8 cellular contexts compared by ENCODE assay signal in genomic region chr17:10119203-10120112, GRCh38.
DNase-seq lines count a peak whose midpoint lies in the region; ATAC-seq and TF ChIP-seq lines count a peak whose summit lies in the region.

No MANE protein-coding gene starts in this region.

- H3K4me1 Mint-ChIP-seq in CD14-positive monocyte: peaks cover 88% of the 10 kb centered on the region
- peaks cover 84% of the 10 kb centered on the region for H3K4me1 Mint-ChIP-seq in mesothelial cell of epicardium

- no peak for TF ChIP-seq CTCF in CD14-positive monocyte (IDR thresholded peaks at IDR 0.05)
- no peak for TF ChIP-seq CTCF in mesothelial cell of epicardium (IDR thresholded peaks at IDR 0.05; ENCODE audit: unreplicated experiment)

- H3K4me3 Mint-ChIP-seq in CD14-positive monocyte: peak overlapping the region; percentile 71 to 83
- no peak overlapping the region for H3K4me3 Mint-ChIP-seq in mesothelial cell of epicardium

- peak; percentile 71 for DNase-seq in CD14-positive monocyte (ENCODE audit: low spot score)
- DNase-seq in HT1080 (ENCODE audit: low read depth): peak; percentile 20
- DNase-seq in mesothelial cell of epicardium (ENCODE audit: low spot score in 2 of 2, unreplicated experiment in 2 of 2): no peak
- DNase-seq in NCI-H69 (lab: John Stamatoyannopoulos, UW): no peak
- DNase-seq in GOT3 (lab: John Stamatoyannopoulos, UW): no peak
- DNase-seq in sciatic nerve (ENCODE audit: low spot score): no peak

- ATAC-seq in HG02852 (IDR thresholded peaks at IDR 0.05; ENCODE audit: unreplicated experiment) (no peak), sciatic nerve (no peak)

- H3K27me3 Mint-ChIP-seq in CD14-positive monocyte (ENCODE audit: low read depth in 3 of 3) (peaks cover 0 to 2% (median 0%) of the 10 kb centered on the region in 3 donors), mesothelial cell of epicardium (ENCODE audit: low read depth) (no peaks in the 10 kb centered on the region)

- H3K27ac ChIP-seq in adipose tissue (ENCODE audit: low read depth, low read length): peak overlapping the region; percentile 2

- 29 to 33% (median 32%) methylated on average over 8 to 9 of the region's 9 CpGs for WGBS in adipose tissue, 3 donors

- H3K36me3 Mint-ChIP-seq in CD14-positive monocyte (peaks cover 0 to 4% of the 10 kb centered on the region in 2 donors), mesothelial cell of epicardium (peaks cover 4% of the 10 kb centered on the region)

- intact Hi-C loops in CD14-positive monocyte (cut with micrococcal nuclease): loop anchor here (5.0 to 10.0 kb wide), 4 partner anchors 55 to 108 kb away; no protein-coding TSS in a partner anchor
- intact Hi-C loops in sciatic nerve (cut with DNase I): loop anchor here (10.0 kb wide), 2 partner anchors 85 to 185 kb away; no protein-coding TSS in a partner anchor

- H3K9me3 Mint-ChIP-seq in CD14-positive monocyte: no peaks in the 10 kb centered on the region
- H3K9me3 Mint-ChIP-seq in mesothelial cell of epicardium: peaks cover 10% of the 10 kb centered on the region

- H3K27ac Mint-ChIP-seq in CD14-positive monocyte: peak overlapping the region; percentile 95 to 100 (median 99)
- peak overlapping the region; percentile 74 for H3K27ac Mint-ChIP-seq in mesothelial cell of epicardium

Comparison
In these comparisons a context has a peak if more than half of its experiments do, and no peak if none do; other contexts are left out.
1. DNase-seq: peak in CD14-positive monocyte (single experiment) and HT1080 (single experiment); none in mesothelial cell of epicardium (0 of 2), NCI-H69 (single experiment), GOT3 (single experiment) and sciatic nerve (single experiment).